ENCODE assay signal across 8 cellular contexts in the genomic region with DNA sequence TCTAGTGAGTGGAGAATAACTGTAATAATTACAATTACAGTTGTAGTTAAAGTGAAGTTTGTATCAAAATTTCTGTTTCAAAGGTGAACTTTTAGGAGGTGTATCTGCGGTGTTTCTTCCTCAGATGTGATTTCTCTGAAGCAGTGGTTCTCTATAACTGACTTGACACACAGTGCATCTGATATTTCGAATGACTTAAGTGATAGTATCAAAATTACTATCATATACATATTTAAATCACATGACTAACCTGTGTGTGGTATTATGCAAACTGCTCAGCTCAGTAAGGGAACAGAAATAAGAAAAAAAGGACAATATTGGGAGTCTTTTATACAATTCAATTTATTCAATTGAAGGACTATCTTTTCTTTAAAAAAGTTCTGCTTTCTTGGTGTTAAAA. TPM values are rescaled to one million over a fixed set of nuclear protein-coding genes. Genes with fewer than 3 reads are reported as not detected.
A peak's percentile ranks its signal among the peaks of the same experiment; 100 is the strongest.
DNase-seq lines count a peak whose midpoint lies in the region; ATAC-seq and TF ChIP-seq lines count a peak whose summit lies in the region.
"Not testable (repeated sequence)": the region's sequence is repeated elsewhere in the genome, so short reads cannot be mapped to it uniquely, and the experiment has no call there.

No MANE protein-coding gene starts in this region.

- POLR2A ChIA-PET in PC-9 (lab: Charles Lee; ENCODE audit: unreplicated experiment); naive thymus-derived CD8-positive, alpha-beta T cell (lab: Charles Lee): not testable (repeated sequence)

- H3K79me2 ChIP-seq in GM23338 (replicated peaks; ENCODE audit: insufficient read depth) (peaks cover 69% of the 10 kb centered on the region), PC-9 (ENCODE audit: low read depth) (peaks cover 61% of the 10 kb centered on the region)

- TF ChIP-seq CTCF in GM23338 (conservative IDR thresholded peaks at IDR 0.05; ENCODE audit: low read depth in 2 of 2); PC-9 (conservative IDR thresholded peaks at IDR 0.05); coronary artery (IDR thresholded peaks at IDR 0.05): not testable (repeated sequence)

- not testable (repeated sequence) for H3K27me3 ChIP-seq in BLaER1; GM23338 (ENCODE audit: insufficient read depth); PC-9 (ENCODE audit: insufficient read depth, low read depth)

- H3K36me3 ChIP-seq in BLaER1; GM23338 (ENCODE audit: insufficient read depth); PC-9 (ENCODE audit: low read depth): not testable (repeated sequence)

- H3K9me2 ChIP-seq in GM23338 (ENCODE audit: insufficient read depth); PC-9 (ENCODE audit: insufficient read depth): not testable (repeated sequence)

- H3K36me3 Mint-ChIP-seq in GM23338 (ENCODE audit: low read depth), result not testable (repeated sequence)
- peaks cover 11% of the 10 kb centered on the region for H3K36me3 Mint-ChIP-seq in activated CD4-positive, alpha-beta T cell treated with anti-CD3 and anti-CD28 coated beads, Interleukin-2, amount 10 ng/mL, durations not matched to agents 24 days and 14 days (ENCODE audit: low read depth)
- peaks cover 17% of the 10 kb centered on the region for H3K36me3 Mint-ChIP-seq in activated naive CD4-positive, alpha-beta T cell treated with anti-CD3 and anti-CD28 coated beads, Interleukin-2, amount 10 ng/mL, durations not matched to agents 7 days and 5 days
- H3K36me3 Mint-ChIP-seq in naive thymus-derived CD8-positive, alpha-beta T cell, result peaks cover 0 to 15% (median 2%) of the 10 kb centered on the region in 3 donors
- peaks cover 10% of the 10 kb centered on the region for H3K36me3 Mint-ChIP-seq in stimulated activated memory B cell treated with anti-CD40 and anti-IgM and Interleukin-4, amounts not matched to agents 10 μg/mL and 1 μg/mL and 100 μg/mL, for 72 hours

- CTCF ChIA-PET in PC-9 (lab: Charles Lee), result not testable (repeated sequence)
- CTCF ChIA-PET in activated naive CD4-positive, alpha-beta T cell treated with anti-CD3 and anti-CD28 coated beads, Interleukin-2, amount 10 ng/mL, durations not matched to agents 7 days and 5 days (lab: Charles Lee), result interaction anchor here (1.6 kb wide), 1 partner anchor 50 kb away, joined by 3 read pairs; no protein-coding TSS in a partner anchor

- DNase-seq in GM23338 (ENCODE audit: low spot score); PC-9; activated CD4-positive, alpha-beta T cell treated with anti-CD3 and anti-CD28 coated beads, Interleukin-2, amount 10 ng/mL, durations not matched to agents 24 days and 14 days; activated naive CD4-positive, alpha-beta T cell treated with anti-CD3 and anti-CD28 coated beads, Interleukin-2, amount 10 ng/mL, durations not matched to agents 7 days and 5 days; coronary artery (ENCODE audit: low spot score); naive thymus-derived CD8-positive, alpha-beta T cell: not testable (repeated sequence)

- not testable (repeated sequence) for H3K9ac ChIP-seq in BLaER1

- intact Hi-C loops in PC-9 (cut with micrococcal nuclease; ENCODE audit: unreplicated experiment), result not testable (repeated sequence)
- intact Hi-C loops in activated CD4-positive, alpha-beta T cell treated with anti-CD3 and anti-CD28 coated beads, Interleukin-2, amount 10 ng/mL, durations not matched to agents 24 days and 14 days (cut with micrococcal nuclease), result loop anchor here (1.0 to 5.0 kb wide), 2 partner anchors 12 to 154 kb away; a partner anchor contains a TSS

- not testable (repeated sequence) for BruUV-seq in PC-9 (replicated peaks; lab: Mats Ljungman, UMichigan)

- H2AFZ ChIP-seq in GM23338, PC-9: not testable (repeated sequence)

- H3K9me3 Mint-ChIP-seq in GM23338; activated CD4-positive, alpha-beta T cell treated with anti-CD3 and anti-CD28 coated beads, Interleukin-2, amount 10 ng/mL, durations not matched to agents 24 days and 14 days; activated naive CD4-positive, alpha-beta T cell treated with anti-CD3 and anti-CD28 coated beads, Interleukin-2, amount 10 ng/mL, durations not matched to agents 7 days and 5 days; naive thymus-derived CD8-positive, alpha-beta T cell; stimulated activated memory B cell treated with anti-CD40 and anti-IgM and Interleukin-4, amounts not matched to agents 10 μg/mL and 1 μg/mL and 100 μg/mL, for 72 hours: not testable (repeated sequence)

- H4K20me1 ChIP-seq in BLaER1, result peaks cover 49% of the 10 kb centered on the region
- H4K20me1 ChIP-seq in GM23338 (replicated peaks; ENCODE audit: insufficient read depth); PC-9 (ENCODE audit: insufficient read depth): not testable (repeated sequence)

- H3K27ac ChIP-seq in BLaER1; GM23338 (ENCODE audit: low read depth); PC-9; coronary artery: not testable (repeated sequence)

- H3K27ac Mint-ChIP-seq in GM23338; activated naive CD4-positive, alpha-beta T cell treated with anti-CD3 and anti-CD28 coated beads, Interleukin-2, amount 10 ng/mL, durations not matched to agents 7 days and 5 days; naive thymus-derived CD8-positive, alpha-beta T cell: not testable (repeated sequence)
- H3K27ac Mint-ChIP-seq in activated CD4-positive, alpha-beta T cell treated with anti-CD3 and anti-CD28 coated beads, Interleukin-2, amount 10 ng/mL, durations not matched to agents 24 days and 14 days, result peak overlapping the region; percentile 8
- peak overlapping the region; percentile 77 for H3K27ac Mint-ChIP-seq in stimulated activated memory B cell treated with anti-CD40 and anti-IgM and Interleukin-4, amounts not matched to agents 10 μg/mL and 1 μg/mL and 100 μg/mL, for 72 hours

- peaks cover 45% of the 10 kb centered on the region for H3K4me1 Mint-ChIP-seq in GM23338
- peaks cover 26% of the 10 kb centered on the region for H3K4me1 Mint-ChIP-seq in activated CD4-positive, alpha-beta T cell treated with anti-CD3 and anti-CD28 coated beads, Interleukin-2, amount 10 ng/mL, durations not matched to agents 24 days and 14 days
- peaks cover 39% of the 10 kb centered on the region for H3K4me1 Mint-ChIP-seq in activated naive CD4-positive, alpha-beta T cell treated with anti-CD3 and anti-CD28 coated beads, Interleukin-2, amount 10 ng/mL, durations not matched to agents 7 days and 5 days
- H3K4me1 Mint-ChIP-seq in naive thymus-derived CD8-positive, alpha-beta T cell, result peaks cover 10 to 53% (median 47%) of the 10 kb centered on the region in 4 donors
- H3K4me1 Mint-ChIP-seq in stimulated activated memory B cell treated with anti-CD40 and anti-IgM and Interleukin-4, amounts not matched to agents 10 μg/mL and 1 μg/mL and 100 μg/mL, for 72 hours, result peaks cover 47% of the 10 kb centered on the region

- H3K27me3 Mint-ChIP-seq in GM23338 (ENCODE audit: insufficient read depth, low read depth, poor library complexity); activated CD4-positive, alpha-beta T cell treated with anti-CD3 and anti-CD28 coated beads, Interleukin-2, amount 10 ng/mL, durations not matched to agents 24 days and 14 days; activated naive CD4-positive, alpha-beta T cell treated with anti-CD3 and anti-CD28 coated beads, Interleukin-2, amount 10 ng/mL, durations not matched to agents 7 days and 5 days; naive thymus-derived CD8-positive, alpha-beta T cell; stimulated activated memory B cell treated with anti-CD40 and anti-IgM and Interleukin-4, amounts not matched to agents 10 μg/mL and 1 μg/mL and 100 μg/mL, for 72 hours: not testable (repeated sequence)

- H3K4me3 ChIP-seq in BLaER1, result not testable (repeated sequence)
- peak overlapping the region; percentile 37; the same call in 1 of the 2 replicates for H3K4me3 ChIP-seq in GM23338
- H3K4me3 ChIP-seq in PC-9, result peak overlapping the region; percentile 14; the same call in 1 of the 2 replicates
- H3K4me3 ChIP-seq in coronary artery, result peak overlapping the region; percentile 89

- H3K4me3 Mint-ChIP-seq in GM23338, result peak overlapping the region; percentile 50; the same call in 2 of the 3 replicates
- peak overlapping the region; percentile 52 for H3K4me3 Mint-ChIP-seq in activated CD4-positive, alpha-beta T cell treated with anti-CD3 and anti-CD28 coated beads, Interleukin-2, amount 10 ng/mL, durations not matched to agents 24 days and 14 days
- peak overlapping the region; percentile 31 for H3K4me3 Mint-ChIP-seq in activated naive CD4-positive, alpha-beta T cell treated with anti-CD3 and anti-CD28 coated beads, Interleukin-2, amount 10 ng/mL, durations not matched to agents 7 days and 5 days
- H3K4me3 Mint-ChIP-seq in naive thymus-derived CD8-positive, alpha-beta T cell, result peak overlapping the region in 6 of 10 donors; percentile 2 to 95 (median 56)
- H3K4me3 Mint-ChIP-seq in stimulated activated memory B cell treated with anti-CD40 and anti-IgM and Interleukin-4, amounts not matched to agents 10 μg/mL and 1 μg/mL and 100 μg/mL, for 72 hours, result peak overlapping the region; percentile 92

- H3K9me3 ChIP-seq in BLaER1; PC-9 (ENCODE audit: insufficient read depth, low read depth): not testable (repeated sequence)

- H3F3A ChIP-seq in GM23338 (replicated peaks; ENCODE audit: low read depth); PC-9 (ENCODE audit: insufficient read depth, low read depth): not testable (repeated sequence)

- ATAC-seq in GM23338; naive thymus-derived CD8-positive, alpha-beta T cell; stimulated activated memory B cell treated with anti-CD40 and anti-IgM and Interleukin-4, amounts not matched to agents 10 μg/mL and 1 μg/mL and 100 μg/mL, for 72 hours: not testable (repeated sequence)

- H3K4me1 ChIP-seq in BLaER1 (peaks cover 51% of the 10 kb centered on the region), GM23338 (ENCODE audit: insufficient read depth) (peaks cover 21% of the 10 kb centered on the region), PC-9 (replicated peaks; ENCODE audit: insufficient read depth) (peaks cover 28% of the 10 kb centered on the region)

- peak overlapping the region; percentile 84 for H3K4me2 ChIP-seq in BLaER1
- peak overlapping the region; percentile 56 for H3K4me2 ChIP-seq in GM23338
- peak overlapping the region; percentile 78 for H3K4me2 ChIP-seq in PC-9

RNA-seq across cellular contexts. Expression of a gene that starts 2.4 kb away (rescaled TPM):
- total RNA-seq in GM23338 (2014; rRNA removed; shearing (Covaris generic)), result 35.2 and 44.7 TPM in 2 replicates
- 17.9 and 24.3 TPM in 2 replicates for polyA plus RNA-seq in GM23338 (2016; fragmentation: Nextera tagmentation; extraction: Ambion mirVana)
- 37.6 and 38.9 TPM in 2 replicates for total RNA-seq in PC-9 (2021)
- total RNA-seq in activated CD4-positive, alpha-beta T cell treated with anti-CD3 and anti-CD28 coated beads, Interleukin-2, amount 10 ng/mL, durations not matched to agents 24 days and 14 days, result 37.2 and 41.9 TPM in 2 replicates
- total RNA-seq in naive thymus-derived CD8-positive, alpha-beta T cell, result 10 to 100 TPM; 67.6 to 71.4 TPM
- 10 to 100 TPM in 1 of 3 donors, 1 to 10 TPM in 2; 6.6 to 16.6 (median 8.0) TPM for polyA plus RNA-seq in naive thymus-derived CD8-positive, alpha-beta T cell

RNA-seq across cellular contexts. Expression of a gene that starts 28.1 kb away (rescaled TPM):
- not detected in 2 replicates for total RNA-seq in GM23338 (2014; rRNA removed; shearing (Covaris generic))
- not detected in 2 replicates for polyA plus RNA-seq in GM23338 (2016; fragmentation: Nextera tagmentation; extraction: Ambion mirVana)
- total RNA-seq in PC-9 (2021), result not detected in 2 replicates
- 0.07 TPM in 1 of 2 replicates, not detected in the other for total RNA-seq in activated CD4-positive, alpha-beta T cell treated with anti-CD3 and anti-CD28 coated beads, Interleukin-2, amount 10 ng/mL, durations not matched to agents 24 days and 14 days
- under 1 TPM in 1 of 2 experiments, not detected in 1; 0.08 TPM for total RNA-seq in naive thymus-derived CD8-positive, alpha-beta T cell
- polyA plus RNA-seq in naive thymus-derived CD8-positive, alpha-beta T cell, result not detected

Comparison
In these comparisons a context has a peak if more than half of its experiments do, and no peak if none do; other contexts are left out.
1. H3K4me3 Mint-ChIP-seq: peak in every context shown above with its lines; median percentile 92 in stimulated activated memory B cell treated with anti-CD40 and anti-IgM and Interleukin-4, amounts not matched to agents 10 μg/mL and 1 μg/mL and 100 μg/mL, for 72 hours; 56 in naive thymus-derived CD8-positive, alpha-beta T cell; 52 in activated CD4-positive, alpha-beta T cell treated with anti-CD3 and anti-CD28 coated beads, Interleukin-2, amount 10 ng/mL, durations not matched to agents 24 days and 14 days; 50 in GM23338; 31 in activated naive CD4-positive, alpha-beta T cell treated with anti-CD3 and anti-CD28 coated beads, Interleukin-2, amount 10 ng/mL, durations not matched to agents 7 days and 5 days.